8 cellular contexts compared by ENCODE assay signal in the genomic region with DNA sequence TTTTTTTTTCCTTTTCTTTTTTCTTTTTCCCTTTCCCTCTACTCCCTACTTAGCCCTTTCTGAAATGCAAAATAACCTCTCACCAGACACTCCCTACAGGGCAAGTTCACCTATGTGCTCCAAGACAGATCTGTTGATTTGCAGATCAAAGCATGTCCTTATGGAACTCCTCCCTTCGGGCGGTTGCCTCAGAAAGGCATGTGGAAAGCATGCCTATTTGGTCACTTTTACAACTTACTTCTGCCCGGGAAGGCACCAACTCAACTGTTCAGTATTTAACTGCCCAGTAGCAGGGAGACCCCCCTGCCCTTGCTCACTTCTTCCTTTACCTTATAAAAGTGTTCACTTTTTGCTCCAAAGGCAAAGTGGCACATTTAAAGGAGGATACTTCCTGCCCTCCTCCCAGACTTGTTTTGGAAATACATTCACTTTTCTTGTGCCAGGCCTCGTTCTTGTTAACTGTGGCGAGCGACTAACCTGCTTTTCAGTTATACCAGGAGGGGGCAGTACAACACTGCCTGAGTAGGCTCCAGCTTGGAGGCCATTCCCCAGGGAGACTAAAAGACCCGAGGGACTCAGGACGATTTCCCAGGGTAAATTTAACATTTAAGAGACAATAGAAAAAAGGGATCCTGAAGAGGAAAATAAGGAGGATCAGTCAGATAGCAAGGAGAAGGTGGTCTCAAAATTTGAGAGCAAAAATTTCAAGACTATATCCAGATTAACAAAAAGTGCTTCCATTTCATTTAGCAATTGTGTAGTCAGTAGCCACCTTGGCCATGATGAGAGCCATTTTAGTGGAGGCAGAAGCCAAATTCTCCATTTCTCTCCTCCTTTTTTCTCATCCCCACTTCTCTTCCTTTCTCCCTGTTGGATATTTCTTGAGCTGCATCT. TPM values are rescaled to one million over a fixed set of nuclear protein-coding genes. Genes with fewer than 3 reads are reported as not detected.
DNase-seq lines count a peak whose midpoint lies in the region; ATAC-seq and TF ChIP-seq lines count a peak whose summit lies in the region.

No MANE protein-coding gene starts in this region.

- H3K4me3 ChIP-seq in Jurkat, Clone E6-1 (ENCODE audit: low read length) = no peak overlapping the region
- H3K4me3 ChIP-seq in PC-3 (ENCODE audit: low read length) = no peak overlapping the region

- peaks cover 5% of the 10 kb centered on the region; the same call in 1 of the 2 replicates for H3K27me3 ChIP-seq in PC-3 (ENCODE audit: low read length)

- POLR2A ChIA-PET in PC-3 (lab: Charles Lee; ENCODE audit: unreplicated experiment) = no interaction called here

- ATAC-seq in GM21423 (IDR thresholded peaks at IDR 0.05; ENCODE audit: unreplicated experiment) (peak; percentile 65), PC-3 (peak; percentile 90), HG02884 (IDR thresholded peaks at IDR 0.05; ENCODE audit: unreplicated experiment) (no peak)

- no peaks in the 10 kb centered on the region for H3K36me3 ChIP-seq in PC-3 (ENCODE audit: low read depth, low read length)

- peak overlapping the region; percentile 69 for H3K27ac ChIP-seq in PC-3 (ENCODE audit: low read length)

- H2AFZ ChIP-seq in PC-3 (ENCODE audit: low read length) = peak overlapping the region; percentile 75

- TF ChIP-seq CTCF in PC-3 (conservative IDR thresholded peaks at IDR 0.05; ENCODE audit: low read depth, low read length) = peak; percentile 99

- peak overlapping the region; percentile 40 for H3K9ac ChIP-seq in PC-3 (ENCODE audit: low read length)

- no peaks in the 10 kb centered on the region for H3F3A ChIP-seq in PC-3 (ENCODE audit: low read length, unreplicated experiment)

- H3K79me2 ChIP-seq in PC-3 (ENCODE audit: low read length) = no peaks in the 10 kb centered on the region

- intact Hi-C loops in PC-3 (cut with micrococcal nuclease) = loop anchor here (1.0 to 5.0 kb wide), 5 partner anchors 41 to 264 kb away; no protein-coding TSS in a partner anchor

- BruUV-seq in PC-3 (replicated peaks; lab: Mats Ljungman, UMichigan) = no TSS peak

- H4K20me1 ChIP-seq in PC-3 (ENCODE audit: low read length) = no peaks in the 10 kb centered on the region

- no peaks in the 10 kb centered on the region for H3K9me2 ChIP-seq in PC-3 (replicated peaks; ENCODE audit: low read length)

- no peaks in the 10 kb centered on the region for H3K9me3 ChIP-seq in PC-3 (ENCODE audit: low read length)

- peak overlapping the region; percentile 30 for H3K4me2 ChIP-seq in PC-3 (ENCODE audit: low read length)

- peak; percentile 76 for DNase-seq in DMS 273 (lab: John Stamatoyannopoulos, UW; ENCODE audit: unreplicated experiment)
- DNase-seq in Jurkat, Clone E6-1 (ENCODE audit: low read depth, low spot score) = peak; percentile 82
- DNase-seq in PC-3 = peak; percentile 93
- peak; percentile 46 for DNase-seq in activated gamma-delta T cell treated with anti-CD3 and anti-CD28 coated beads, Interleukin-2, amount 50 U/mL, for 16 hours (ENCODE audit: low read depth)
- DNase-seq in germinal center (ENCODE audit: low spot score) = peak; percentile 75
- DNase-seq in nucleus accumbens (lab: John Stamatoyannopoulos, UW) = peak in 43 of 56 donors; percentile 1 to 60 (median 21)

- CTCF ChIA-PET in PC-3 (lab: Charles Lee) = interaction anchor here (1.0 to 1.5 kb wide), 3 partner anchors 42 to 224 kb away, joined by 4 to 6 read pairs (median 6); no protein-coding TSS in a partner anchor

- peaks cover 18% of the 10 kb centered on the region for H3K4me1 ChIP-seq in PC-3 (ENCODE audit: insufficient read depth, low read length)

RNA-seq across cellular contexts. Expression of gene SLAMF7, which starts 12.3 kb away (rescaled TPM):
- polyA plus RNA-seq in Jurkat, Clone E6-1 (2012; ENCODE audit: insufficient read depth, insufficient read length) = not detected
- total RNA-seq in PC-3 (2014; rRNA removed) = 0.15 and 0.46 TPM in 2 replicates

RNA-seq across cellular contexts. Expression of gene CD48, which starts 15.1 kb away (rescaled TPM):
- 6.5 TPM for polyA plus RNA-seq in Jurkat, Clone E6-1 (2012; ENCODE audit: insufficient read depth, insufficient read length)
- not detected in 2 replicates for total RNA-seq in PC-3 (2014; rRNA removed)

Comparison
In these comparisons a context has a peak if more than half of its experiments do, and no peak if none do; other contexts are left out.
1. DNase-seq: peak in every context shown above with its lines; median percentile 93 in PC-3; 82 in Jurkat, Clone E6-1; 76 in DMS 273; 75 in germinal center; 46 in activated gamma-delta T cell treated with anti-CD3 and anti-CD28 coated beads, Interleukin-2, amount 50 U/mL, for 16 hours; 21 in nucleus accumbens.